Comparison of ENCODE assay signal across 8 cellular contexts in genomic region chr7:39589323-39590111, GRCh38. TPM values are rescaled to one million over a fixed set of nuclear protein-coding genes. Genes with fewer than 3 reads are reported as not detected.
DNase-seq lines count a peak whose midpoint lies in the region; ATAC-seq and TF ChIP-seq lines count a peak whose summit lies in the region.

No MANE protein-coding gene starts in this region.

- DNase-seq in M059J (ENCODE audit: low read depth) (peak; percentile 98), epithelial cell of prostate (ENCODE audit: low read depth, low spot score) (peak; percentile 82), psoas muscle (no peak), ureter (ENCODE audit: low spot score) (no peak), Ammon's horn (ENCODE audit: low spot score) (no peak)
- peak; percentile 77 for DNase-seq in activated CD4-positive, alpha-beta T cell treated with anti-CD3 and anti-CD28 coated beads for 48 hours

- POLR2A ChIA-PET in HEK293 (lab: Yijun Ruan, JAX): interaction anchor here (0.6 to 1.4 kb wide), 5 partner anchors 9 to 485 kb away, joined by 3 to 8 read pairs (median 3); partner anchors contain the start of gene RALA

- no peaks in the 10 kb centered on the region for H3K4me1 ChIP-seq in HEK293 (ENCODE audit: control insufficient read depth, insufficient read depth, low read length)
- H3K4me1 ChIP-seq in psoas muscle: no peaks in the 10 kb centered on the region

- intact Hi-C loops in psoas muscle (cut with DNase I): no loop called here

- no peak overlapping the region for H3K4me3 ChIP-seq in HEK293 (ENCODE audit: low read depth, low read length)
- no peak overlapping the region for H3K4me3 ChIP-seq in psoas muscle

- H3K36me3 ChIP-seq in HEK293 (ENCODE audit: control insufficient read depth in 2 of 2, insufficient read depth in 1 of 2, low read length in 2 of 2) (no peaks in the 10 kb centered on the region), psoas muscle (ENCODE audit: insufficient read depth in 1 of 2, low read depth in 1 of 2) (no peaks in the 10 kb centered on the region)

- CTCF ChIA-PET in HEK293 (lab: Yijun Ruan, JAX): interaction anchor here (0.6 to 3.1 kb wide), 4 partner anchors 9 to 157 kb away, joined by 3 to 16 read pairs (median 4); no protein-coding TSS in a partner anchor

- no peaks in the 10 kb centered on the region for H3K27me3 ChIP-seq in psoas muscle (ENCODE audit: insufficient read depth in 3 of 3, low read length in 2 of 3)

- H3K9me3 ChIP-seq in HEK293 (ENCODE audit: control insufficient read depth, insufficient read depth, low read depth, low read length): no peaks in the 10 kb centered on the region
- no peaks in the 10 kb centered on the region for H3K9me3 ChIP-seq in psoas muscle

- peak; percentile 90 for ATAC-seq in GM18499 (IDR thresholded peaks at IDR 0.05; ENCODE audit: insufficient read depth, unreplicated experiment)
- ATAC-seq in psoas muscle: peak in 3 of 4 donors; percentile 28 to 41 (median 40)

- H3K27ac ChIP-seq in HEK293 (ENCODE audit: extremely low read depth, low read depth, low read length): no peak overlapping the region
- peak overlapping the region; percentile 51 for H3K27ac ChIP-seq in epithelial cell of prostate
- H3K27ac ChIP-seq in psoas muscle: no peak overlapping the region

- TF ChIP-seq CTCF in HEK293 (tag by site-specific recombination; IDR thresholded peaks at IDR 0.05) (no peak), psoas muscle (IDR thresholded peaks at IDR 0.05) (no peak)

- WGBS in psoas muscle, 3 donors: 35 to 45% (median 44%) methylated on average over 7 of the region's 7 CpGs

TF ChIP-seq in HEK293, 187 proteins besides CTCF, POLR2A, EP300 and RAD21 (continues in another document):
- TF ChIP-seq, protein P1, sequence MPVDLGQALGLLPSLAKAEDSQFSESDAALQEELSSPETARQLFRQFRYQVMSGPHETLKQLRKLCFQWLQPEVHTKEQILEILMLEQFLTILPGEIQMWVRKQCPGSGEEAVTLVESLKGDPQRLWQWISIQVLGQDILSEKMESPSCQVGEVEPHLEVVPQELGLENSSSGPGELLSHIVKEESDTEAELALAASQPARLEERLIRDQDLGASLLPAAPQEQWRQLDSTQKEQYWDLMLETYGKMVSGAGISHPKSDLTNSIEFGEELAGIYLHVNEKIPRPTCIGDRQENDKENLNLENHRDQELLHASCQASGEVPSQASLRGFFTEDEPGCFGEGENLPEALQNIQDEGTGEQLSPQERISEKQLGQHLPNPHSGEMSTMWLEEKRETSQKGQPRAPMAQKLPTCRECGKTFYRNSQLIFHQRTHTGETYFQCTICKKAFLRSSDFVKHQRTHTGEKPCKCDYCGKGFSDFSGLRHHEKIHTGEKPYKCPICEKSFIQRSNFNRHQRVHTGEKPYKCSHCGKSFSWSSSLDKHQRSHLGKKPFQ (tag by site-specific recombination; IDR thresholded peaks at IDR 0.05): 0 out of 2 replicates have a peak, but pooled peaks have one; percentile 14
- TF ChIP-seq SP3 (tag by site-specific recombination; IDR thresholded peaks at IDR 0.05) (no peak), ZNF394 (tag by site-specific recombination; IDR thresholded peaks at IDR 0.05; ENCODE audit: borderline replicate concordance) (peak; percentile 46; the same call in 1 of the 2 replicates), KLF8 (tag by site-specific recombination; IDR thresholded peaks at IDR 0.05) (peak; percentile 37; the same call in 1 of the 2 replicates), ZNF335 (tag by site-specific recombination; conservative IDR thresholded peaks at IDR 0.05) (0 out of 2 replicates have a peak, but pooled peaks have one; percentile 49), ZBTB17 (tag by site-specific recombination; IDR thresholded peaks at IDR 0.05) (0 out of 2 replicates have a peak, but pooled peaks have one; percentile 43), ZNF792 (tag by site-specific recombination; IDR thresholded peaks at IDR 0.05) (no peak), TCF7L2 (IDR thresholded peaks at IDR 0.05; ENCODE audit: borderline replicate concordance, low read depth, low read length) (peak; percentile 53; the same call in 1 of the 2 replicates), SALL2 (tag by site-specific recombination; IDR thresholded peaks at IDR 0.05; ENCODE audit: borderline replicate concordance) (no peak), ZNF530 (tag by site-specific recombination; IDR thresholded peaks at IDR 0.05; ENCODE audit: low read depth) (no peak), ZNF366 (tag by site-specific recombination; conservative IDR thresholded peaks at IDR 0.05) (peak; percentile 86), ELK4 (IDR thresholded peaks at IDR 0.05; ENCODE audit: borderline replicate concordance, low read depth, low read length) (no peak), ZNF558 (tag by site-specific recombination; IDR thresholded peaks at IDR 0.05) (peak; percentile 57; the same call in 1 of the 2 replicates), PRDM1 (tag by site-specific recombination; IDR thresholded peaks at IDR 0.05) (0 out of 2 replicates have a peak, but pooled peaks have one; percentile 46), ZFP69B (tag by site-specific recombination; IDR thresholded peaks at IDR 0.05) (no peak), ZBTB44 (tag by site-specific recombination; IDR thresholded peaks at IDR 0.05) (peak; percentile 99), ZBTB21 (tag by site-specific recombination; IDR thresholded peaks at IDR 0.05) (peak; percentile 14; the same call in 1 of the 2 replicates), FEZF1 (tag by site-specific recombination; IDR thresholded peaks at IDR 0.05) (peak; percentile 36; the same call in 1 of the 2 replicates), GLI2 (tag by site-specific recombination; IDR thresholded peaks at IDR 0.05; ENCODE audit: borderline replicate concordance, low read depth) (0 out of 2 replicates have a peak, but pooled peaks have one; percentile 27), ZBTB1 (tag by site-specific recombination; IDR thresholded peaks at IDR 0.05) (no peak), OSR2 (tag by site-specific recombination; IDR thresholded peaks at IDR 0.05) (peak; percentile 47; the same call in 1 of the 2 replicates), HIC1 (tag by site-specific recombination; IDR thresholded peaks at IDR 0.05) (peak; percentile 88)
- TF ChIP-seq, protein P2, sequence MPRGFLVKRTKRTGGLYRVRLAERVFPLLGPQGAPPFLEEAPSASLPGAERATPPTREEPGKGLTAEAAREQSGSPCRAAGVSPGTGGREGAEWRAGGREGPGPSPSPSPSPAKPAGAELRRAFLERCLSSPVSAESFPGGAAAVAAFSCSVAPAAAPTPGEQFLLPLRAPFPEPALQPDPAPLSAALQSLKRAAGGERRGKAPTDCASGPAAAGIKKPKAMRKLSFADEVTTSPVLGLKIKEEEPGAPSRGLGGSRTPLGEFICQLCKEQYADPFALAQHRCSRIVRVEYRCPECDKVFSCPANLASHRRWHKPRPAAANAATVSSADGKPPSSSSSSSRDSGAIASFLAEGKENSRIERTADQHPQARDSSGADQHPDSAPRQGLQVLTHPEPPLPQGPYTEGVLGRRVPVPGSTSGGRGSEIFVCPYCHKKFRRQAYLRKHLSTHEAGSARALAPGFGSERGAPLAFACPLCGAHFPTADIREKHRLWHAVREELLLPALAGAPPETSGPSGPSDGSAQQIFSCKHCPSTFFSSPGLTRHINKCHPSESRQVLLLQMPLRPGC (tag by site-specific recombination; IDR thresholded peaks at IDR 0.05): peak; percentile 58; the same call in 1 of the 2 replicates

RNA-seq across cellular contexts. Expression of gene YAE1, which starts 23.3 kb away (rescaled TPM):
- total RNA-seq in M059J (2014; rRNA removed; shearing (Covaris generic)): 31.4 and 39.0 TPM in 2 replicates
- total RNA-seq in psoas muscle (10 to 100 TPM in 2 of 4 donors, 1 to 10 TPM in 2; 7.6 to 15.1 (median 9.9) TPM), ureter (24.8 TPM)
- 10 to 100 TPM; 15.3 to 20.9 (median 17.2) TPM for polyA plus RNA-seq in psoas muscle

RNA-seq across cellular contexts. Expression of gene RALA, which starts 33.9 kb away (rescaled TPM):
- 8.5 and 15.1 TPM in 2 replicates for total RNA-seq in M059J (2014; rRNA removed; shearing (Covaris generic))
- total RNA-seq in psoas muscle (10 to 100 TPM; 15.7 to 19.3 (median 17.7) TPM), ureter (20.0 TPM)
- polyA plus RNA-seq in psoas muscle: 10 to 100 TPM; 15.1 to 33.9 (median 28.7) TPM

Comparison
In these comparisons a context has a peak if more than half of its experiments do, and no peak if none do; other contexts are left out.
1. DNase-seq: peak in M059J (single experiment), activated CD4-positive, alpha-beta T cell treated with anti-CD3 and anti-CD28 coated beads for 48 hours (single experiment) and epithelial cell of prostate (single experiment); none in psoas muscle (0 of 2), ureter (single experiment) and Ammon's horn (single experiment).